Comparison of ENCODE assay signal across 15 cellular contexts in genomic region chr7:27242046-27242579, GRCh38. TPM values are rescaled to one million over a fixed set of nuclear protein-coding genes. Genes with fewer than 3 reads are reported as not detected.
DNase-seq lines count a peak whose midpoint lies in the region; ATAC-seq, FAIRE-seq and TF ChIP-seq lines count a peak whose summit lies in the region.
"Had no signal": no experiment of that assay in that cellular context is flagged by ENCODE, and none has a peak within 500 bp of the region (broad histone marks: within the 10 kb centered on the region; RNA-seq: fewer than 3 reads in every experiment).

No MANE protein-coding gene starts in this region.

- H3K27me3 Mint-ChIP-seq in activated CD8-positive, alpha-beta memory T cell treated with anti-CD3 and anti-CD28 coated beads, Interleukin-2, amount 10 ng/mL, durations not matched to agents 7 days and 5 days, result peaks cover 92% of the 10 kb centered on the region
- H3K27me3 Mint-ChIP-seq in T-cell, result peaks cover 62 to 87% of the 10 kb centered on the region in 2 donors

- H3K27ac Mint-ChIP-seq in activated CD8-positive, alpha-beta memory T cell treated with anti-CD3 and anti-CD28 coated beads, Interleukin-2, amount 10 ng/mL, durations not matched to agents 7 days and 5 days, result peak overlapping the region; percentile 47
- H3K27ac Mint-ChIP-seq in T-cell, result no peak overlapping the region
- H3K27ac Mint-ChIP-seq in stimulated activated effector memory CD8-positive, alpha-beta T cell treated with anti-CD3 and anti-CD28 coated beads, Interleukin-12 subunit alpha, Interleukin-12 subunit beta, amount 100 ng/mL, for 72 hours, result no peak overlapping the region
- H3K27ac Mint-ChIP-seq: memory B cell had no signal

- H3K9ac ChIP-seq in keratinocyte (ENCODE audit: control insufficient read depth, extremely low read depth, insufficient read depth, low read length), result no peak overlapping the region
- H3K9ac ChIP-seq: BLaER1 had no signal

- DNase-seq in activated CD8-positive, alpha-beta memory T cell treated with anti-CD3 and anti-CD28 coated beads, Interleukin-2, amount 10 ng/mL, durations not matched to agents 7 days and 5 days, result no peak
- DNase-seq in activated CD8-positive, alpha-beta memory T cell treated with anti-CD3 and anti-CD28 coated beads, Interleukin-2, amount 50 U/mL, for 4 hours, result no peak
- DNase-seq in T-cell (no peak), keratinocyte (ENCODE audit: low read depth, low spot score) (no peak), NCI-H510A treated with DMSO at 0.1 percent for 48 hours (lab: John Stamatoyannopoulos, UW) (no peak), NCI-H128 (lab: John Stamatoyannopoulos, UW; ENCODE audit: unreplicated experiment) (no peak)
- DNase-seq in stimulated activated effector memory CD8-positive, alpha-beta T cell treated with anti-CD3 and anti-CD28 coated beads, Interleukin-12 subunit alpha, Interleukin-12 subunit beta, amount 100 ng/mL, for 72 hours (ENCODE audit: low spot score in 2 of 2), result no peak
- DNase-seq: HCEC 1CT, MV-4-11 had no signal

- peaks cover 8% of the 10 kb centered on the region for H4K20me1 ChIP-seq in keratinocyte (ENCODE audit: control insufficient read depth, extremely low read depth, insufficient read depth, low read length)
- H4K20me1 ChIP-seq: BLaER1 had no signal

- H3K27ac ChIP-seq in keratinocyte (ENCODE audit: control insufficient read depth, insufficient read depth, low read length), result no peak overlapping the region
- H3K27ac ChIP-seq: BLaER1 had no signal

- H3K4me3 ChIP-seq in keratinocyte (ENCODE audit: control insufficient read depth in 2 of 3, extremely low read depth in 1 of 3, insufficient read depth in 2 of 3, low read depth in 1 of 3, low read length in 3 of 3), result no peak overlapping the region

- H3K36me3 Mint-ChIP-seq in activated CD8-positive, alpha-beta memory T cell treated with anti-CD3 and anti-CD28 coated beads, Interleukin-2, amount 10 ng/mL, durations not matched to agents 7 days and 5 days, result no peaks in the 10 kb centered on the region
- H3K36me3 Mint-ChIP-seq in T-cell, result no peaks in the 10 kb centered on the region
- H3K36me3 Mint-ChIP-seq in stimulated activated effector memory CD8-positive, alpha-beta T cell treated with anti-CD3 and anti-CD28 coated beads, Interleukin-12 subunit alpha, Interleukin-12 subunit beta, amount 100 ng/mL, for 72 hours, result peaks cover 11% of the 10 kb centered on the region

- TF ChIP-seq CTCF in keratinocyte (optimal IDR thresholded peaks at IDR 0.05 in 1 of 3, IDR thresholded peaks at IDR 0.05 in 1 of 3, conservative IDR thresholded peaks at IDR 0.05 in 1 of 3; ENCODE audit: extremely low read depth in 1 of 3, insufficient read depth in 2 of 3, low read length in 3 of 3), result no peak

- CTCF ChIA-PET in activated CD8-positive, alpha-beta memory T cell treated with anti-CD3 and anti-CD28 coated beads, Interleukin-2, amount 10 ng/mL, durations not matched to agents 7 days and 5 days (lab: Charles Lee), result interaction anchor here (0.7 to 1.4 kb wide), 4 partner anchors 11 to 46 kb away, joined by 3 to 5 read pairs (median 4); no protein-coding TSS in a partner anchor
- CTCF ChIA-PET in T-cell (lab: Charles Lee), result interaction anchor here in 1 of 2 donors (0.6 kb wide), 1 partner anchor 311 kb away, joined by 3 read pairs; no protein-coding TSS in a partner anchor

- peaks cover 100% of the 10 kb centered on the region for H3K27me3 ChIP-seq in keratinocyte (ENCODE audit: control insufficient read depth, extremely low read depth, insufficient read depth, low read length)

- no peaks in the 10 kb centered on the region for H3K9me3 Mint-ChIP-seq in activated CD8-positive, alpha-beta memory T cell treated with anti-CD3 and anti-CD28 coated beads, Interleukin-2, amount 10 ng/mL, durations not matched to agents 7 days and 5 days (ENCODE audit: low read depth)
- no peaks in the 10 kb centered on the region for H3K9me3 Mint-ChIP-seq in T-cell
- H3K9me3 Mint-ChIP-seq in stimulated activated effector memory CD8-positive, alpha-beta T cell treated with anti-CD3 and anti-CD28 coated beads, Interleukin-12 subunit alpha, Interleukin-12 subunit beta, amount 100 ng/mL, for 72 hours, result no peaks in the 10 kb centered on the region

- H3K4me1 ChIP-seq in keratinocyte (ENCODE audit: control insufficient read depth, extremely low read depth, insufficient read depth, low read length), result peaks cover 6% of the 10 kb centered on the region
- H3K4me1 ChIP-seq: BLaER1 had no signal

- H3K4me1 Mint-ChIP-seq in activated CD8-positive, alpha-beta memory T cell treated with anti-CD3 and anti-CD28 coated beads, Interleukin-2, amount 10 ng/mL, durations not matched to agents 7 days and 5 days, result peaks cover 13% of the 10 kb centered on the region
- H3K4me1 Mint-ChIP-seq in T-cell, result peaks cover 19 to 43% (median 31%) of the 10 kb centered on the region in 3 donors
- H3K4me1 Mint-ChIP-seq in stimulated activated effector memory CD8-positive, alpha-beta T cell treated with anti-CD3 and anti-CD28 coated beads, Interleukin-12 subunit alpha, Interleukin-12 subunit beta, amount 100 ng/mL, for 72 hours, result peaks cover 18% of the 10 kb centered on the region

- H3K9me1 ChIP-seq in keratinocyte (ENCODE audit: control insufficient read depth, extremely low read depth, insufficient read depth, low read length), result no peaks in the 10 kb centered on the region

- no peaks in the 10 kb centered on the region for H3K36me3 ChIP-seq in keratinocyte (ENCODE audit: control insufficient read depth in 2 of 2, extremely low read depth in 1 of 2, insufficient read depth in 2 of 2, low read length in 2 of 2)
- H3K36me3 ChIP-seq: BLaER1 had no signal

- H3K9me3 ChIP-seq in keratinocyte (ENCODE audit: control insufficient read depth, low read depth, low read length), result no peaks in the 10 kb centered on the region

- no peak for FAIRE-seq in keratinocyte (lab: Jason Lieb, UNC)
- FAIRE-seq: frontal cortex had no signal

- H3K79me2 ChIP-seq in keratinocyte (ENCODE audit: control insufficient read depth, insufficient read depth, low read length), result no peaks in the 10 kb centered on the region

- H2AFZ ChIP-seq in keratinocyte (ENCODE audit: control insufficient read depth, low read length), result no peak overlapping the region

- peak overlapping the region; percentile 33 for H3K4me3 Mint-ChIP-seq in activated CD8-positive, alpha-beta memory T cell treated with anti-CD3 and anti-CD28 coated beads, Interleukin-2, amount 10 ng/mL, durations not matched to agents 7 days and 5 days
- peak overlapping the region in 2 of 3 donors; percentile 10 to 49 for H3K4me3 Mint-ChIP-seq in T-cell
- H3K4me3 Mint-ChIP-seq in stimulated activated effector memory CD8-positive, alpha-beta T cell treated with anti-CD3 and anti-CD28 coated beads, Interleukin-12 subunit alpha, Interleukin-12 subunit beta, amount 100 ng/mL, for 72 hours, result peak overlapping the region; percentile 31
- H3K4me3 Mint-ChIP-seq: memory B cell had no signal

- H3K4me2 ChIP-seq in keratinocyte (ENCODE audit: control insufficient read depth, extremely low read depth, insufficient read depth, low read depth, low read length), result peak overlapping the region; percentile 27
- H3K4me2 ChIP-seq: BLaER1 had no signal

- POLR2A ChIA-PET in T-cell (lab: Charles Lee), result no interaction called here

- no peak for ATAC-seq in activated CD8-positive, alpha-beta memory T cell treated with anti-CD3 and anti-CD28 coated beads, Interleukin-2, amount 10 ng/mL, durations not matched to agents 7 days and 5 days
- ATAC-seq in T-cell (replicated peaks in 1 of 4), result no peak
- no peak for ATAC-seq in stimulated activated effector memory CD8-positive, alpha-beta T cell treated with anti-CD3 and anti-CD28 coated beads, Interleukin-12 subunit alpha, Interleukin-12 subunit beta, amount 100 ng/mL, for 72 hours
- ATAC-seq in HG03457 (IDR thresholded peaks at IDR 0.05; ENCODE audit: unreplicated experiment), result no peak

- dilution Hi-C loops in keratinocyte (cut with MboI; ENCODE audit: extremely low pct_ligation_motif_present, low sequenced_read_pairs), result no loop called here

RNA-seq across cellular contexts. Expression of gene EVX1, which starts 0.5 kb away (rescaled TPM):
- total RNA-seq in activated CD8-positive, alpha-beta memory T cell treated with anti-CD3 and anti-CD28 coated beads, Interleukin-2, amount 10 ng/mL, durations not matched to agents 7 days and 5 days, result not detected
- under 1 TPM in 1 of 5 donors, not detected in 4; 0.16 TPM for total RNA-seq in T-cell
- polyA plus RNA-seq in keratinocyte, result not detected in 3 replicates
- polyA plus RNA-seq in keratinocyte (2011; ENCODE audit: low read depth), result not detected
- not detected in 2 replicates for polyA plus RNA-seq in keratinocyte (2011; cell fraction: cytosol; rRNA removed)
- polyA plus RNA-seq in keratinocyte (2011; cell fraction: nucleus; rRNA removed), result not detected in 2 replicates
- polyA plus RNA-seq in keratinocyte (2012; ENCODE audit: low replicate concordance), result not detected in 2 replicates
- not detected in 3 replicates for polyA minus RNA-seq in keratinocyte
- not detected for polyA minus RNA-seq in keratinocyte (2011; cell fraction: cytosol; rRNA and poly(A)+ RNA removed)
- polyA minus RNA-seq in keratinocyte (2011; cell fraction: nucleus; rRNA and poly(A)+ RNA removed), result not detected in 2 replicates
- total RNA-seq: chondrocyte; frontal cortex; T-helper 1 cell treated with Interleukin-12 subunit alpha and Interleukin-12 subunit beta and Interleukin-4 antibody, amounts not matched to agents 30 ng/mL and 1 ng/mL, for 36 hours had no signal

RNA-seq across cellular contexts. Expression of gene HOXA13, which starts 42.2 kb away (rescaled TPM):
- total RNA-seq in activated CD8-positive, alpha-beta memory T cell treated with anti-CD3 and anti-CD28 coated beads, Interleukin-2, amount 10 ng/mL, durations not matched to agents 7 days and 5 days, result not detected
- not detected for total RNA-seq in T-cell
- polyA plus RNA-seq in keratinocyte, result not detected in 3 replicates
- not detected for polyA plus RNA-seq in keratinocyte (2011; ENCODE audit: low read depth)
- not detected in 2 replicates for polyA plus RNA-seq in keratinocyte (2011; cell fraction: cytosol; rRNA removed)
- polyA plus RNA-seq in keratinocyte (2011; cell fraction: nucleus; rRNA removed), result not detected in 2 replicates
- polyA plus RNA-seq in keratinocyte (2012; ENCODE audit: low replicate concordance), result not detected in 2 replicates
- polyA minus RNA-seq in keratinocyte, result not detected in 3 replicates
- polyA minus RNA-seq in keratinocyte (2011; cell fraction: cytosol; rRNA and poly(A)+ RNA removed), result not detected
- polyA minus RNA-seq in keratinocyte (2011; cell fraction: nucleus; rRNA and poly(A)+ RNA removed), result not detected in 2 replicates
- total RNA-seq: chondrocyte; frontal cortex; T-helper 1 cell treated with Interleukin-12 subunit alpha and Interleukin-12 subunit beta and Interleukin-4 antibody, amounts not matched to agents 30 ng/mL and 1 ng/mL, for 36 hours had no signal

RNA-seq across cellular contexts. Expression of gene HOXA11, which starts 57.1 kb away (rescaled TPM):
- total RNA-seq in activated CD8-positive, alpha-beta memory T cell treated with anti-CD3 and anti-CD28 coated beads, Interleukin-2, amount 10 ng/mL, durations not matched to agents 7 days and 5 days, result not detected
- total RNA-seq in T-cell, result not detected
- 0.07 to 0.18 TPM (median 0.14 TPM) in 3 replicates for polyA plus RNA-seq in keratinocyte
- polyA plus RNA-seq in keratinocyte (2011; ENCODE audit: low read depth), result not detected
- polyA plus RNA-seq in keratinocyte (2011; cell fraction: cytosol; rRNA removed), result 0.17 and 0.19 TPM in 2 replicates
- 0.13 TPM in 2 replicates for polyA plus RNA-seq in keratinocyte (2011; cell fraction: nucleus; rRNA removed)
- polyA plus RNA-seq in keratinocyte (2012; ENCODE audit: low replicate concordance), result 0.16 and 0.27 TPM in 2 replicates
- polyA minus RNA-seq in keratinocyte, result not detected in 3 replicates
- not detected for polyA minus RNA-seq in keratinocyte (2011; cell fraction: cytosol; rRNA and poly(A)+ RNA removed)
- polyA minus RNA-seq in keratinocyte (2011; cell fraction: nucleus; rRNA and poly(A)+ RNA removed), result not detected in 2 replicates
- total RNA-seq: chondrocyte; frontal cortex; T-helper 1 cell treated with Interleukin-12 subunit alpha and Interleukin-12 subunit beta and Interleukin-4 antibody, amounts not matched to agents 30 ng/mL and 1 ng/mL, for 36 hours had no signal
